In the genomic region with DNA sequence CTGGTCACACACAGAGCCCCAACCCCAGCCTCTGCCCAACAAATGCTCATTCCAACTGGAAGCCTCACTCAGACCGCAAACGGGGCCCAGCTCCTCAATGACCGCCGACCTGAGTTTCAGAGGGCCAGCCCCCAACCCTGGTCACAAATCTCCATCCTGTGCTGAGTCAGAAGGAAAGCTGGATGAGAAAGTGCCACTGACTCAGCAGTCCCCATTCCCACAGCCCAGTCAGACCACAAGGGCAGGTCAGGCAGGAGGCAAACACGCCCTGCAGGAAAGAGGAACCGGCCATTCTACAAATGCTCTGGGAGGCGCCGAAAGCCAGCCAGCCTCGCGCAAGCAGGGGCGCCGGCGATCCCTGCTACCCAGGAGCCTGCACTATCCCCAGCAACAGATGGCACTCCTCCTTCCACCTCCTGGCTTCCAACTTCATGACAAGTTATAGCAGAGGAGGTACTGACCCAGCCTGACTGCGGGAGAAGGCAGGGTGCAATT, we compare ENCODE assay signal across 1 cellular context.
TF ChIP-seq lines count a peak whose summit lies in the region.

No MANE protein-coding gene starts in this region.

TF ChIP-seq in GM12878, 131 proteins besides CTCF, POLR2A, EP300 and RAD21:
- TF ChIP-seq BHLHE40 (IDR thresholded peaks at IDR 0.05; ENCODE audit: borderline replicate concordance in 1 of 2, low read depth in 2 of 2, low read length in 1 of 2) (no peak), SPI1 (IDR thresholded peaks at IDR 0.05; ENCODE audit: borderline replicate concordance, insufficient read depth, low read depth, low read length) (peak; percentile 55; the same call in 1 of the 2 replicates)
